ENCODE assay signal across 12 cellular contexts in the genomic region with DNA sequence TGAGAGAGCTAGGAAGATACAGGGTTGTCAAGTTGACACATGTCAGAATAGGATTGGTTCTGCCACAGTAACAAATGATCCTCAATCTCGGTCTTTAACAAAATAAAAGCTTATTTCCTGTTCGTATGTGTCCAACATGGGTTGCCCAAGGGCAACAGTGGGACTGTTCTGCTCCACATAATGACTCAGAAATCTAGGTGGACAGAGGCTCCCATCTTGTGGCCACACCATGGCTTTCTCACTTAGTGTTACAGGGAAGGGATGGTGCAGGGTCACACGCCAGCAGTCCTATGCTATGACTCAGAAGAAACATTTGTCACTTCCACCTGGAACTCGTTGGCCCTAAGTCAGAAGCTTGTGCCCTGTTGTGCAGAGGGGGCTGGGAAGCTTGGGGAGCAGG.
DNase-seq lines count a peak whose midpoint lies in the region; TF ChIP-seq lines count a peak whose summit lies in the region.
"Had no signal": no experiment of that assay in that cellular context is flagged by ENCODE, and none has a peak within 500 bp of the region (broad histone marks: within the 10 kb centered on the region; RNA-seq: fewer than 3 reads in every experiment).

No MANE protein-coding gene starts in this region.

- H3K4me3 ChIP-seq in MG63, result no peak overlapping the region
- no peak overlapping the region for H3K4me3 ChIP-seq in epithelial cell of esophagus (ENCODE audit: low read length)
- no peak overlapping the region for H3K4me3 ChIP-seq in testis
- H3K4me3 ChIP-seq: thyroid gland had no signal

- H3K27me3 Mint-ChIP-seq in osteocyte (ENCODE audit: unreplicated experiment), result no peaks in the 10 kb centered on the region

- no peaks in the 10 kb centered on the region for H3K36me3 Mint-ChIP-seq in osteocyte (ENCODE audit: unreplicated experiment)

- H3K9me3 ChIP-seq in MG63, result no peaks in the 10 kb centered on the region
- no peaks in the 10 kb centered on the region for H3K9me3 ChIP-seq in testis
- H3K9me3 ChIP-seq: neutrophil, thyroid gland had no signal

- no peak overlapping the region for H3K27ac ChIP-seq in testis
- H3K27ac ChIP-seq: neutrophil, thyroid gland had no signal

- no peak for TF ChIP-seq POLR2A in testis (IDR thresholded peaks at IDR 0.05)

- H3K36me3 ChIP-seq in MG63, result no peaks in the 10 kb centered on the region
- H3K36me3 ChIP-seq in testis (ENCODE audit: low read depth, missing control alignments), result no peaks in the 10 kb centered on the region
- H3K36me3 ChIP-seq: neutrophil, thyroid gland had no signal

- peaks cover 14% of the 10 kb centered on the region for H3K4me1 Mint-ChIP-seq in osteocyte (ENCODE audit: unreplicated experiment)

- no peaks in the 10 kb centered on the region for H3K9me3 Mint-ChIP-seq in osteocyte (ENCODE audit: unreplicated experiment)

- DNase-seq in NOMO-1 treated with DMSO at 0.1 percent for 48 hours (lab: John Stamatoyannopoulos, UW; ENCODE audit: unreplicated experiment) (peak; percentile 18), NOMO-1 treated with dmso at 0.1 percent for 144 hours (lab: John Stamatoyannopoulos, UW; ENCODE audit: unreplicated experiment) (no peak), MG63 (peak; percentile 20), epithelial cell of esophagus (ENCODE audit: low read depth) (peak; percentile 4), osteocyte (ENCODE audit: extremely low spot score, unreplicated experiment) (no peak), NCI-H1092 treated with DMSO at 0.1 percent for 48 hours (lab: John Stamatoyannopoulos, UW) (no peak), testis (no peak), medulla oblongata (ENCODE audit: extremely low spot score) (no peak)
- DNase-seq: KG1, NCI-H526, thyroid gland had no signal

- no peak overlapping the region for H3K27ac Mint-ChIP-seq in osteocyte (ENCODE audit: unreplicated experiment)

- peaks cover 4% of the 10 kb centered on the region for H3K4me1 ChIP-seq in testis

- TF ChIP-seq CTCF in epithelial cell of esophagus (IDR thresholded peaks at IDR 0.05; ENCODE audit: insufficient read depth, low read depth, low read length, missing control alignments), result no peak
- peak; percentile 24 for TF ChIP-seq CTCF in osteocyte (IDR thresholded peaks at IDR 0.05)
- TF ChIP-seq CTCF in testis (IDR thresholded peaks at IDR 0.05), result no peak

- H3K4me3 Mint-ChIP-seq in osteocyte (ENCODE audit: unreplicated experiment), result no peak overlapping the region

- intact Hi-C loops in testis (cut with DNase I; ENCODE audit: low total_unique reads), result no loop called here

- no peaks in the 10 kb centered on the region for H3K27me3 ChIP-seq in MG63
- H3K27me3 ChIP-seq in testis, result no peaks in the 10 kb centered on the region
- H3K27me3 ChIP-seq: neutrophil, thyroid gland had no signal

- 82 to 93% methylated on average over 3 to 4 of the region's 4 CpGs for WGBS in testis, 2 donors

Comparison
In these comparisons a context has a peak if more than half of its experiments do, and no peak if none do; other contexts are left out.
1. DNase-seq: peak in NOMO-1 treated with DMSO at 0.1 percent for 48 hours (single experiment), MG63 (single experiment) and epithelial cell of esophagus (single experiment); none in NOMO-1 treated with dmso at 0.1 percent for 144 hours (single experiment), osteocyte (single experiment), NCI-H1092 treated with DMSO at 0.1 percent for 48 hours (single experiment), testis (single experiment) and medulla oblongata (single experiment).